19 cellular contexts compared by ENCODE assay signal in genomic region chr17:19271751-19272357, GRCh38. TPM values are rescaled to one million over a fixed set of nuclear protein-coding genes. Genes with fewer than 3 reads are reported as not detected.
DNase-seq lines count a peak whose midpoint lies in the region; ATAC-seq, FAIRE-seq and TF ChIP-seq lines count a peak whose summit lies in the region.
"Had no signal": no experiment of that assay in that cellular context is flagged by ENCODE, and none has a peak within 500 bp of the region (broad histone marks: within the 10 kb centered on the region; RNA-seq: fewer than 3 reads in every experiment).

No MANE protein-coding gene starts in this region.

- peak; percentile 65 for FAIRE-seq in GM19239 (lab: Jason Lieb, UNC)
- FAIRE-seq: kidney had no signal

- no peak for TF ChIP-seq POLR2A in gastrocnemius medialis (IDR thresholded peaks at IDR 0.05)

- ATAC-seq in gastrocnemius medialis, result no peak
- ATAC-seq: activated CD4-positive, CD25-positive, alpha-beta regulatory T cell treated with anti-CD3 and anti-CD28 coated beads, Interleukin-2, amount 50 U/mL, for 24 hours; stimulated activated naive CD8-positive, alpha-beta T cell treated with anti-CD3 and anti-CD28 coated beads, Interleukin-15, amount 100 ng/mL, for 72 hours had no signal

- TF ChIP-seq CTCF in choroid plexus epithelial cell (conservative IDR thresholded peaks at IDR 0.05; ENCODE audit: low read depth, low read length), result no peak
- no peak for TF ChIP-seq CTCF in left ventricle myocardium inferior (IDR thresholded peaks at IDR 0.05; ENCODE audit: borderline replicate concordance)
- no peak for TF ChIP-seq CTCF in gastrocnemius medialis (IDR thresholded peaks at IDR 0.05 in 4 of 5, conservative IDR thresholded peaks at IDR 0.05 in 1 of 5)

- no peak for DNase-seq in GM19239 (ENCODE audit: insufficient read length, low spot score)
- DNase-seq in choroid plexus epithelial cell (ENCODE audit: low read depth), result peak; percentile 43
- DNase-seq in left ventricle myocardium inferior, result no peak
- DNase-seq in gastrocnemius medialis, result no peak
- DNase-seq in inferior parietal cortex (ENCODE audit: extremely low spot score), result no peak
- no peak for DNase-seq in SIG-M5 (lab: John Stamatoyannopoulos, UW)
- DNase-seq in stimulated activated CD4-positive, alpha-beta T cell treated with anti-CD3 and anti-CD28 coated beads, Interleukin-4, amount 100 ng/mL, for 4 hours, result no peak
- no peak for DNase-seq in NCI-H510A (lab: John Stamatoyannopoulos, UW)
- DNase-seq: adrenal gland; COR-L47; MV-4-11; NCI-H2029 treated with DMSO at 0.1 percent for 48 hours; NCI-H526; stimulated activated naive CD8-positive, alpha-beta T cell treated with anti-CD3 and anti-CD28 coated beads, Interleukin-15, amount 100 ng/mL, for 72 hours; T-helper 9 cell had no signal

- H3K27me3 ChIP-seq in left ventricle myocardium inferior (ENCODE audit: low read depth), result no peaks in the 10 kb centered on the region
- no peaks in the 10 kb centered on the region for H3K27me3 ChIP-seq in gastrocnemius medialis
- H3K27me3 ChIP-seq: adrenal gland, hepatocyte had no signal

- H3K27ac ChIP-seq in left ventricle myocardium inferior (replicated peaks), result peak overlapping the region; percentile 85
- peak overlapping the region; percentile 12 to 51 (median 36) for H3K27ac ChIP-seq in gastrocnemius medialis
- H3K27ac ChIP-seq: adrenal gland, hepatocyte had no signal

- H3K9me3 ChIP-seq in left ventricle myocardium inferior (replicated peaks) (no peaks in the 10 kb centered on the region), gastrocnemius medialis (no peaks in the 10 kb centered on the region)
- H3K9me3 ChIP-seq: adrenal gland had no signal

- peaks cover 9% of the 10 kb centered on the region for H3K36me3 ChIP-seq in left ventricle myocardium inferior
- no peaks in the 10 kb centered on the region for H3K36me3 ChIP-seq in gastrocnemius medialis
- H3K36me3 ChIP-seq: adrenal gland had no signal

- in situ Hi-C loops in gastrocnemius medialis (cut with MboI; ENCODE audit: low sequenced_read_pairs in 4 of 4), result no loop called here

- intact Hi-C loops in left ventricle myocardium inferior (cut with micrococcal nuclease), result no loop called here
- intact Hi-C loops in gastrocnemius medialis (cut with DNase I; ENCODE audit: low total_unique reads), result no loop called here

- H3K4me1 ChIP-seq in left ventricle myocardium inferior, result peaks cover 95% of the 10 kb centered on the region
- peaks cover 59 to 68% of the 10 kb centered on the region in 2 donors for H3K4me1 ChIP-seq in gastrocnemius medialis

- no peak overlapping the region for H3K4me3 ChIP-seq in choroid plexus epithelial cell (ENCODE audit: low read depth, low read length)
- peak overlapping the region; percentile 4 for H3K4me3 ChIP-seq in left ventricle myocardium inferior
- no peak overlapping the region for H3K4me3 ChIP-seq in gastrocnemius medialis
- H3K4me3 ChIP-seq: adrenal gland, GM12878, hepatocyte had no signal

RNA-seq across cellular contexts. Expression of gene EPN2, which starts 34.7 kb away (rescaled TPM):
- 71.7 TPM for total RNA-seq in left ventricle myocardium inferior
- total RNA-seq in gastrocnemius medialis, result 10 to 100 TPM; 18.9 to 31.8 (median 26.2) TPM
